In genomic region chr9:112028242-112029221, GRCh38 we compare ENCODE assay signal across 1 cellular context.
A peak's percentile ranks its signal among the peaks of the same experiment; 100 is the strongest.
TF ChIP-seq lines count a peak whose summit lies in the region.

No MANE protein-coding gene starts in this region.

TF ChIP-seq in GM12878, 131 proteins besides CTCF, POLR2A, EP300 and RAD21 (continued from another document and continues in another):
- TF ChIP-seq RELB (IDR thresholded peaks at IDR 0.05; ENCODE audit: low read depth) (peak; percentile 91), SIN3A (IDR thresholded peaks at IDR 0.05; ENCODE audit: low read depth, low read length) (no peak), SREBF1 (IDR thresholded peaks at IDR 0.05; ENCODE audit: low read length) (no peak), ASH2L (IDR thresholded peaks at IDR 0.05; ENCODE audit: borderline replicate concordance, low read depth) (no peak), TCF7 (IDR thresholded peaks at IDR 0.05; ENCODE audit: borderline replicate concordance) (peak; percentile 66), JUND (IDR thresholded peaks at IDR 0.05; ENCODE audit: low read depth, low read length) (peak; percentile 60; the same call in 1 of the 2 replicates), BRCA1 (IDR thresholded peaks at IDR 0.05; ENCODE audit: low read depth, low read length) (no peak), WRNIP1 (IDR thresholded peaks at IDR 0.05; ENCODE audit: borderline replicate concordance, low read depth, low read length) (no peak), SUPT20H (IDR thresholded peaks at IDR 0.05; ENCODE audit: borderline replicate concordance, control insufficient read depth, low read depth, low read length) (no peak), MYB (IDR thresholded peaks at IDR 0.05; ENCODE audit: borderline replicate concordance, low read depth, low read length) (peak; percentile 86; the same call in 1 of the 2 replicates), ZNF687 (IDR thresholded peaks at IDR 0.05) (no peak), NFXL1 (IDR thresholded peaks at IDR 0.05; ENCODE audit: borderline replicate concordance) (no peak), ZBTB40 (IDR thresholded peaks at IDR 0.05; ENCODE audit: borderline replicate concordance) (no peak), CREB1 (IDR thresholded peaks at IDR 0.05; ENCODE audit: low read depth) (no peak), IRF3 (IDR thresholded peaks at IDR 0.05) (no peak), E2F8 (IDR thresholded peaks at IDR 0.05; ENCODE audit: low read depth, partially characterized antibody) (no peak), ETV6 (conservative IDR thresholded peaks at IDR 0.05 in 1 of 2, IDR thresholded peaks at IDR 0.05 in 1 of 2; ENCODE audit: borderline replicate concordance in 1 of 2, low read depth in 1 of 2) (peak in 1 of 2 experiments; percentile 92; a peak in 2 of 4 replicates), REST (IDR thresholded peaks at IDR 0.05; ENCODE audit: low read depth, low read length) (peak; percentile 38; the same call in 1 of the 2 replicates), RELA (IDR thresholded peaks at IDR 0.05; ENCODE audit: borderline replicate concordance, partially characterized antibody) (peak; percentile 100), E2F4 (IDR thresholded peaks at IDR 0.05; ENCODE audit: low read depth, low read length) (no peak), ATF3 (IDR thresholded peaks at IDR 0.05; ENCODE audit: borderline replicate concordance, extremely low read depth, low read depth, low read length) (no peak), ESRRA (IDR thresholded peaks at IDR 0.05; ENCODE audit: low read length) (peak; percentile 84; the same call in 1 of the 2 replicates), FOXM1 (IDR thresholded peaks at IDR 0.05; ENCODE audit: low read depth, low read length) (no peak), DPF2 (IDR thresholded peaks at IDR 0.05) (no peak), FOXK2 (IDR thresholded peaks at IDR 0.05) (no peak), YBX1 (IDR thresholded peaks at IDR 0.05) (0 out of 2 replicates have a peak, but pooled peaks have one; percentile 63), CHD1 (IDR thresholded peaks at IDR 0.05; ENCODE audit: low read depth, low read length) (no peak), ZNF274 (IDR thresholded peaks at IDR 0.05; ENCODE audit: insufficient read depth, insufficient read length) (no peak), NR2C1 (IDR thresholded peaks at IDR 0.05) (no peak), CBX5 (IDR thresholded peaks at IDR 0.05; ENCODE audit: low read depth) (no peak), POLR2AphosphoS5 (IDR thresholded peaks at IDR 0.05; ENCODE audit: low read length) (peak; percentile 97), USF1 (IDR thresholded peaks at IDR 0.05; ENCODE audit: borderline replicate concordance, extremely low read length, insufficient read depth, low read depth, low read length) (no peak), MTA2 (IDR thresholded peaks at IDR 0.05; ENCODE audit: low read depth) (no peak), LARP7 (IDR thresholded peaks at IDR 0.05) (no peak), BACH1 (IDR thresholded peaks at IDR 0.05; ENCODE audit: borderline replicate concordance) (no peak), KAT2A (conservative IDR thresholded peaks at IDR 0.05; ENCODE audit: control insufficient read depth, low read depth, low read length) (no peak)
